20 cellular contexts compared by ENCODE assay signal in the genomic region with DNA sequence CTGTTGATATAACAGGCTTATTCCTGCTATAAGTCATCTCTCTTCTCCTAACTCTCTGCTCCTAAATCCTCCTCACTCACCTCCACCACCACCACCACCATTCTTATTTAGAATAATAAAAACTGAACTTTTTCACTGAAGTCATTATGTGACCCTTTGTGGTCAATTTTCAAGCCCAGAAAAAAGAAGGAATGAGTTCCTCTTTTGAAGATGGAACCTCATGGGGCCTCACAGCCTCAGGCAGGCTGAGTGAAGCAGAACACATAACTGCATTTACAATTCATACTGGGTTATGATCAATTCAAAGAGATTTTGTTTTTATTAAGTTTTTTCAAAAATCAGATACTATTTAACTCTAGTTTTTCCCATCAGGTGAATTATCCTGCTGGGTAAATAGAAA. TPM values are rescaled to one million over a fixed set of nuclear protein-coding genes. Genes with fewer than 3 reads are reported as not detected.
"Had no signal": no experiment of that assay in that cellular context is flagged by ENCODE, and none has a peak within 500 bp of the region (broad histone marks: within the 10 kb centered on the region; RNA-seq: fewer than 3 reads in every experiment).

No MANE protein-coding gene starts in this region.

- H3K27ac ChIP-seq: foreskin keratinocyte, heart left ventricle, ovary, right atrium auricular region, sigmoid colon, testis, transverse colon had no signal

- H3K9me3 ChIP-seq: ovary, right atrium auricular region, sigmoid colon, testis, transverse colon had no signal

- H3K4me1 ChIP-seq: foreskin keratinocyte, heart left ventricle, right atrium auricular region, sigmoid colon, testis, transverse colon had no signal

- DNase-seq: dermis blood vessel endothelial cell; erythroblast; foreskin keratinocyte; heart left ventricle; hippocampal formation; kidney glomerular epithelial cell; naive thymus-derived CD4-positive, alpha-beta T cell; nephron progenitor cell; nucleus accumbens; ovary; sigmoid colon; stimulated activated CD4-positive, alpha-beta T cell treated with anti-CD3 and anti-CD28 coated beads, Interleukin-2, amount 100 ng/mL, for 24 hours; stimulated activated CD4-positive, alpha-beta T cell treated with anti-CD3 and anti-CD28 coated beads, Interleukin-4, amount 100 ng/mL, for 4 hours; stimulated activated naive B cell treated with anti-CD40 and anti-IgM and Interleukin-4, amounts not matched to agents 10 μg/mL and 1 μg/mL and 100 μg/mL, for 72 hours; stimulated activated naive CD8-positive, alpha-beta T cell treated with anti-CD3 and anti-CD28 coated beads, Interleukin-15, amount 100 ng/mL, for 72 hours; testis; transverse colon had no signal

- H3K4me3 ChIP-seq: heart left ventricle, ovary, right atrium auricular region, sigmoid colon, skin epidermis, testis, transverse colon had no signal

- ATAC-seq: foreskin keratinocyte; heart left ventricle; naive thymus-derived CD4-positive, alpha-beta T cell; stimulated activated naive B cell treated with anti-CD40 and anti-IgM and Interleukin-4, amounts not matched to agents 10 μg/mL and 1 μg/mL and 100 μg/mL, for 72 hours; stimulated activated naive CD8-positive, alpha-beta T cell treated with anti-CD3 and anti-CD28 coated beads, Interleukin-15, amount 100 ng/mL, for 72 hours had no signal

- H3K36me3 ChIP-seq: heart left ventricle, ovary, right atrium auricular region, sigmoid colon, transverse colon had no signal

- H3K27me3 ChIP-seq: foreskin keratinocyte, ovary, right atrium auricular region, sigmoid colon, testis, transverse colon had no signal

RNA-seq across cellular contexts. Expression of gene PNLIPRP3, which starts 29.8 kb away (rescaled TPM):
- polyA plus RNA-seq: heart left ventricle; liver; naive thymus-derived CD4-positive, alpha-beta T cell; ovary; sigmoid colon had no signal
